8 cellular contexts compared by ENCODE assay signal in genomic region chr20:6178537-6178936, GRCh38. TPM values are rescaled to one million over a fixed set of nuclear protein-coding genes. Genes with fewer than 3 reads are reported as not detected.
DNase-seq lines count a peak whose midpoint lies in the region; ATAC-seq and TF ChIP-seq lines count a peak whose summit lies in the region.

No MANE protein-coding gene starts in this region.

- no peak overlapping the region for H3K4me3 ChIP-seq in Caco-2 (ENCODE audit: low read depth, low read length)

- no peaks in the 10 kb centered on the region for H3K9me3 Mint-ChIP-seq in Caco-2 (ENCODE audit: unreplicated experiment)

- peaks cover 12% of the 10 kb centered on the region for H3K27me3 Mint-ChIP-seq in Caco-2 (ENCODE audit: insufficient read depth, unreplicated experiment)

- DNase-seq in Caco-2: peak in 1 of 2 experiments; percentile 29
- peak; percentile 35 to 50 for DNase-seq in Kasumi-1 (lab: John Stamatoyannopoulos, UW)
- peak; percentile 62 for DNase-seq in SK-MEL-5 (ENCODE audit: low read depth, low spot score)
- DNase-seq in iris pigment epithelial cell (ENCODE audit: low read depth): peak; percentile 64
- DNase-seq in NCI-H2029 (lab: John Stamatoyannopoulos, UW): no peak
- DNase-seq in sciatic nerve (ENCODE audit: low spot score): no peak

- H3K9me3 ChIP-seq in Caco-2: no peaks in the 10 kb centered on the region

- POLR2A ChIA-PET in Caco-2 (lab: Charles Lee): no interaction called here

- no peaks in the 10 kb centered on the region for H3K4me1 Mint-ChIP-seq in Caco-2 (ENCODE audit: low read depth, unreplicated experiment)

- in situ Hi-C loops in SK-MEL-5 (cut with HindIII; ENCODE audit: low pct_unique_long_range_greater_than_20kb, low sequenced_read_pairs): no loop called here

- H3K27ac Mint-ChIP-seq in Caco-2 (ENCODE audit: unreplicated experiment): no peak overlapping the region

- no peaks in the 10 kb centered on the region for H3K36me3 ChIP-seq in Caco-2 (ENCODE audit: control insufficient read depth, insufficient read depth, low read length)

- CTCF ChIA-PET in Caco-2 (lab: Charles Lee): no interaction called here

- no peak for ATAC-seq in GM18868 (IDR thresholded peaks at IDR 0.05; ENCODE audit: unreplicated experiment)
- ATAC-seq in GM19463 (IDR thresholded peaks at IDR 0.05; ENCODE audit: unreplicated experiment): no peak
- ATAC-seq in sciatic nerve: no peak

- H3K36me3 Mint-ChIP-seq in Caco-2 (ENCODE audit: insufficient read depth, unreplicated experiment): no peaks in the 10 kb centered on the region

- intact Hi-C loops in Caco-2 (cut with micrococcal nuclease; ENCODE audit: unreplicated experiment) (loop anchor here (1.0 to 10.0 kb wide), 3 partner anchors 458 to 914 kb away; no protein-coding TSS in a partner anchor), sciatic nerve (cut with DNase I) (no loop called here)

- H3K4me1 ChIP-seq in Caco-2: no peaks in the 10 kb centered on the region

- no TSS peak for BruUV-seq in Caco-2 (replicated peaks; lab: Mats Ljungman, UMichigan)

- peak; percentile 32 to 46 for TF ChIP-seq CTCF in Caco-2 (IDR thresholded peaks at IDR 0.05; ENCODE audit: insufficient read depth in 1 of 2, low read depth in 1 of 2, low read length in 1 of 2, severe bottlenecking in 1 of 2, unreplicated experiment in 1 of 2)

- H3K27me3 ChIP-seq in Caco-2 (replicated peaks; ENCODE audit: control insufficient read depth, insufficient read depth, low read length): no peaks in the 10 kb centered on the region

- H3K4me3 Mint-ChIP-seq in Caco-2 (ENCODE audit: unreplicated experiment): no peak overlapping the region

RNA-seq across cellular contexts. Expression of gene FERMT1, which starts 55.7 kb away (rescaled TPM):
- 30.1 and 34.7 TPM in 2 replicates for total RNA-seq in Caco-2 (2022)
- total RNA-seq in SK-MEL-5 (2014; rRNA removed; shearing (Covaris generic)): 6.6 and 6.7 TPM in 2 replicates
- 6.0 and 10.2 TPM in 2 replicates for polyA plus RNA-seq in SK-MEL-5 (2015; cell fraction: cytosol; rRNA removed)
- 6.0 and 7.3 TPM in 2 replicates for polyA plus RNA-seq in SK-MEL-5 (2015; cell fraction: nucleus; rRNA removed)
- total RNA-seq in sciatic nerve: 3.5 TPM

Comparison
In these comparisons a context has a peak if more than half of its experiments do, and no peak if none do; other contexts are left out.
1. DNase-seq: peak in Kasumi-1 (2 of 2), SK-MEL-5 (single experiment) and iris pigment epithelial cell (single experiment); none in NCI-H2029 (single experiment) and sciatic nerve (single experiment).